In the genomic region with DNA sequence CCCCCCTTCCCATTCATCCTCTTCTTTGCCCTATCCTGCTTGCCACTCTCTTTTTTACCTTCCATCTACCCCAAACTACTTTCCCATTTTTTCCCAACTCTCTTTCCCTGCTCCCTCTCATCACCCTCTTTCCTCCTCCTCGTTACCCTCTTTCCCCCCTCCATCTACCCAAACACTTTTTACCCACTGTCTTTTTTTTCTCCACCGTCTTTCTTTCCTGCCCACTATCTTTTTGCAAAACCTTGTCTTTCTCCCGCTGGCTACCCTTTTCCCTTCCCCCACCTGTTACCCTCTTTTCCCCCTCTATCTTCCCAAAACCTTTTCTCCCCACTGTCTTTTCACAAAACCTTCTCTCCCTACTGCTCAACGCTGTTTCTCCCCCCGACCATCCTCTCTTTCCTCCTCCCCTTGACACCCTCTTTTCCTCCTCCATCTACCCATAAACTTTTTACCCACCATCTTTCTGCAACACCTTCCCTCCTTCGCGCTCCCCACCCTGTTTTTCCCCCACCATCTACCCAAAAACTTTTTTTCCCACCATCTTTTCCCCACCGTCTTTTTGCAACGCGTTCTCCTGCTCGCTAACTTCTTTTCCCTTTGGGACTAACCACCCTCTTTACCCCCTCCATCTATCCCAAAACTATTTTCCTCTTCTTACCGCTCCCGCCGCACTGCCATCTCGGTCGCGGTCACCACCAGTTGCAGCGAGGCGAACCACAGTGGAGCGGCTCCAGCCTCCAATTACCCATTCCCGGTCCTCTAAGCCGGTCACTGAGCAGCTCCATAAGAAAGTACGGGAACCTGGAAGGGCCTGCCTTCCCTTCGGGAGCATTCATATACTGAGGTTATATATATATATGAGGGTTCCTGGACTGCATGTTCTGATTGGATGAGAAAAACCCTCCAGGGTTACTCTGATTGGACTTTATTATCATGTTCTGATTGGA, we compare ENCODE assay signal across 16 cellular contexts. TPM values are rescaled to one million over a fixed set of nuclear protein-coding genes. Genes with fewer than 3 reads are reported as not detected.
DNase-seq lines count a peak whose midpoint lies in the region; TF ChIP-seq lines count a peak whose summit lies in the region.
"Had no signal": no experiment of that assay in that cellular context is flagged by ENCODE, and none has a peak within 500 bp of the region (broad histone marks: within the 10 kb centered on the region; RNA-seq: fewer than 3 reads in every experiment).

No MANE protein-coding gene starts in this region.

- H2AFZ ChIP-seq in neural cell (ENCODE audit: low read depth, low read length): no peak overlapping the region

- peaks cover 5% of the 10 kb centered on the region; the same call in 1 of the 2 replicates for H3K27me3 ChIP-seq in HUES6 (ENCODE audit: control insufficient read depth, insufficient read depth, low read length)
- H3K27me3 ChIP-seq in neural cell (ENCODE audit: insufficient read depth, low read depth, low read length): no peaks in the 10 kb centered on the region

- no peak for TF ChIP-seq CTCF in neural cell (IDR thresholded peaks at IDR 0.05; ENCODE audit: poor library complexity, severe bottlenecking)

- no peaks in the 10 kb centered on the region for H3K4me1 ChIP-seq in HUES6 (ENCODE audit: control insufficient read depth, insufficient read depth, low read length)
- H3K4me1 ChIP-seq: A549, Caco-2 had no signal

- DNase-seq in NCI-H2227 (lab: John Stamatoyannopoulos, UW; ENCODE audit: unreplicated experiment) (peak; percentile 93), RPMI8226 (peak; percentile 0), T-helper 1 cell (no peak), cerebellum (ENCODE audit: low spot score) (no peak)
- no peak for DNase-seq in stimulated activated CD4-positive, alpha-beta T cell treated with anti-CD3 and anti-CD28 coated beads, Interleukin-4, amount 100 ng/mL, for 4 hours
- DNase-seq: AML-193; Caco-2; CD4-positive, alpha-beta T cell; GOT3; H7; HFFc6 had no signal

- H3K4me2 ChIP-seq in neural cell (ENCODE audit: low read length): no peak overlapping the region
- H3K4me2 ChIP-seq: A549 had no signal

- peak overlapping the region; percentile 15; the same call in 1 of the 2 replicates for H3K4me3 ChIP-seq in HUES6 (ENCODE audit: low read depth, low read length)
- peak overlapping the region; percentile 38 for H3K4me3 ChIP-seq in neural cell (ENCODE audit: low read length)
- H3K4me3 ChIP-seq: A549 had no signal

- H3K27ac ChIP-seq in HUES6 (ENCODE audit: low read depth, low read length): no peak overlapping the region
- no peak overlapping the region for H3K27ac ChIP-seq in neural cell (ENCODE audit: low read length)
- H3K27ac ChIP-seq: 22Rv1, A549, C4-2B had no signal

- no peaks in the 10 kb centered on the region for H3K36me3 ChIP-seq in HUES6 (ENCODE audit: control insufficient read depth, insufficient read depth, low read length)
- H3K36me3 ChIP-seq in neural cell (ENCODE audit: insufficient read depth, low read length): no peaks in the 10 kb centered on the region

- no peaks in the 10 kb centered on the region for H4K20me1 ChIP-seq in neural cell (ENCODE audit: insufficient read depth)

- no peak for TF ChIP-seq EP300 in neural cell (conservative IDR thresholded peaks at IDR 0.05; ENCODE audit: poor library complexity, severe bottlenecking)

- no peak for TF ChIP-seq RAD21 in neural cell (conservative IDR thresholded peaks at IDR 0.05)

- H3K9ac ChIP-seq in HUES6 (ENCODE audit: low read length) (no peak overlapping the region), neural cell (ENCODE audit: low read length) (no peak overlapping the region)

- no peaks in the 10 kb centered on the region for H3K79me2 ChIP-seq in neural cell (replicated peaks; ENCODE audit: insufficient read depth, low read length)

- no peaks in the 10 kb centered on the region for H3K9me2 ChIP-seq in neural cell (ENCODE audit: insufficient read depth, low read length)

- H3F3A ChIP-seq in neural cell (ENCODE audit: insufficient read depth, low read length, poor library complexity, severe bottlenecking): no peaks in the 10 kb centered on the region

- H3K9me3 ChIP-seq in HUES6 (ENCODE audit: control insufficient read depth, insufficient read depth, low read depth, low read length): no peaks in the 10 kb centered on the region
- H3K9me3 ChIP-seq in neural cell (ENCODE audit: low read length): no peaks in the 10 kb centered on the region
- H3K9me3 ChIP-seq: A549, Caco-2 had no signal

TF ChIP-seq in neural cell, 6 proteins besides CTCF, POLR2A, EP300 and RAD21:
- TF ChIP-seq MXI1 (conservative IDR thresholded peaks at IDR 0.05; ENCODE audit: poor library complexity, severe bottlenecking) (no peak), TAF1 (IDR thresholded peaks at IDR 0.05; ENCODE audit: low read depth) (no peak), SMC3 (conservative IDR thresholded peaks at IDR 0.05; ENCODE audit: poor library complexity) (no peak), EZH2 (IDR thresholded peaks at IDR 0.05; ENCODE audit: borderline replicate concordance, insufficient read depth, low read length, poor library complexity, severe bottlenecking) (no peak), POLR2AphosphoS5 (IDR thresholded peaks at IDR 0.05) (no peak)
- TF ChIP-seq, protein P1, sequence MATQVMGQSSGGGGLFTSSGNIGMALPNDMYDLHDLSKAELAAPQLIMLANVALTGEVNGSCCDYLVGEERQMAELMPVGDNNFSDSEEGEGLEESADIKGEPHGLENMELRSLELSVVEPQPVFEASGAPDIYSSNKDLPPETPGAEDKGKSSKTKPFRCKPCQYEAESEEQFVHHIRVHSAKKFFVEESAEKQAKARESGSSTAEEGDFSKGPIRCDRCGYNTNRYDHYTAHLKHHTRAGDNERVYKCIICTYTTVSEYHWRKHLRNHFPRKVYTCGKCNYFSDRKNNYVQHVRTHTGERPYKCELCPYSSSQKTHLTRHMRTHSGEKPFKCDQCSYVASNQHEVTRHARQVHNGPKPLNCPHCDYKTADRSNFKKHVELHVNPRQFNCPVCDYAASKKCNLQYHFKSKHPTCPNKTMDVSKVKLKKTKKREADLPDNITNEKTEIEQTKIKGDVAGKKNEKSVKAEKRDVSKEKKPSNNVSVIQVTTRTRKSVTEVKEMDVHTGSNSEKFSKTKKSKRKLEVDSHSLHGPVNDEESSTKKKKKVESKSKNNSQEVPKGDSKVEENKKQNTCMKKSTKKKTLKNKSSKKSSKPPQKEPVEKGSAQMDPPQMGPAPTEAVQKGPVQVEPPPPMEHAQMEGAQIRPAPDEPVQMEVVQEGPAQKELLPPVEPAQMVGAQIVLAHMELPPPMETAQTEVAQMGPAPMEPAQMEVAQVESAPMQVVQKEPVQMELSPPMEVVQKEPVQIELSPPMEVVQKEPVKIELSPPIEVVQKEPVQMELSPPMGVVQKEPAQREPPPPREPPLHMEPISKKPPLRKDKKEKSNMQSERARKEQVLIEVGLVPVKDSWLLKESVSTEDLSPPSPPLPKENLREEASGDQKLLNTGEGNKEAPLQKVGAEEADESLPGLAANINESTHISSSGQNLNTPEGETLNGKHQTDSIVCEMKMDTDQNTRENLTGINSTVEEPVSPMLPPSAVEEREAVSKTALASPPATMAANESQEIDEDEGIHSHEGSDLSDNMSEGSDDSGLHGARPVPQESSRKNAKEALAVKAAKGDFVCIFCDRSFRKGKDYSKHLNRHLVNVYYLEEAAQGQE (IDR thresholded peaks at IDR 0.05; ENCODE audit: borderline replicate concordance): no peak

RNA-seq across cellular contexts. Expression of a gene that starts 15.0 kb away (rescaled TPM):
- 34.4 and 38.2 TPM in 2 replicates for polyA plus RNA-seq in neural cell
- 12.4 and 13.3 TPM in 2 replicates for polyA minus RNA-seq in neural cell
- total RNA-seq in cerebellum: 5.6 TPM

RNA-seq across cellular contexts. Expression of a gene that starts 50.5 kb away (rescaled TPM):
- 146 and 163 TPM in 2 replicates for polyA plus RNA-seq in neural cell
- 38.0 and 48.2 TPM in 2 replicates for polyA minus RNA-seq in neural cell
- 28.8 TPM for total RNA-seq in cerebellum

Comparison
In these comparisons a context has a peak if more than half of its experiments do, and no peak if none do; other contexts are left out.
1. DNase-seq: peak in NCI-H2227 (single experiment) and RPMI8226 (single experiment); none in T-helper 1 cell (0 of 5), stimulated activated CD4-positive, alpha-beta T cell treated with anti-CD3 and anti-CD28 coated beads, Interleukin-4, amount 100 ng/mL, for 4 hours (0 of 2) and cerebellum (single experiment).